1 cellular context compared by ENCODE assay signal in the genomic region with DNA sequence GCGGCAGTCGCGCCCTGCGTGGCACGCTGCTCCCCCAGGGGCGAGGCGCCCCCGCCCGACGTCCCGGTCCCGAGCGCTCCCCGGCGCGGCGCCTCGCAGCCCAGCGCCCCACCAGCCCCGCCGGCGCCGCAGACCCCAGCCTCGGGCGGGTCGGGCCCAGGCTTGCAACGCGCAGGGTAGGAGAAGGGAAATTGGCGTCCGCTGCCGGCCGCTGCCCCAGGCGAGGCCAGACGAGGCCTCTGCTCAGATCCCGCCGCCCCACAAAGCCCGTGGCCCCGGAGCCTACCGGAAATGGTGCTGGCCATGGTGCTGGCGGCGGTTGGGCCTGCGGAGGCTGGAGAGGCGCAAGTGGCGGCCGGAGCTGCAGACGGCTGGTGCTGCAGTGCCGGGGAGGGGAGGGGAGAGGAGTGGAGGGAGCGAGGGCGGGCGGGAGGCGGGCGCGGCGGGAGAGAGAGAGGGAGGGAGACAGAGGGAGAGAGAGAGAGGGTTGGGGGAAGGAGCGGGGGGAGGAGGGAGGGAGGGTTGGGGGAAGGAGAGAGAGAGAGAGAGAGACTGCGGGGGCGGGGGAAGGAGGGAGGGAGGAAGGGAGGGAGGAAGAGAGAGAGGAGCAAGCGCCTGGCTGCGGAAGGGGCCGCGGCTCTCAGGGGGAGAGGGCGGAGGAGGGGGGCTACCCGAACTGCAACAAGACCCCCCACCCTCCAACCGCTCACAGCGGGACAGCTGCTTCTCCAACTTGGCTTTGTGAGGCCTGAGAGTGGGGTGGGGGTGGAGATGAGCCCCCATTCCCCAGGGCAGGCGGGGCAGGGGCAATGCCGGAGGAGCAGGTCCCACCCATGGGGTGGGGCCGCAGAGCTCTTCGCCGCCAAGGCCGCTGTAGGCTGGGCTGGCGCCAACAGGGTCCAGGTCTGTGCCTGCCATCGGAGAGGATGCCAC.
A peak's percentile ranks its signal among the peaks of the same experiment; 100 is the strongest.
TF ChIP-seq lines count a peak whose summit lies in the region.

Gene STMN3, minus strand, starts transcription at position 384 of the 933 bp plus-strand sequence. Its CDS starts 79 bp downstream, at position 305.

TF ChIP-seq in SK-N-SH, 30 proteins besides CTCF, POLR2A, EP300 and RAD21 (continued from another document):
- TF ChIP-seq, protein P1, sequence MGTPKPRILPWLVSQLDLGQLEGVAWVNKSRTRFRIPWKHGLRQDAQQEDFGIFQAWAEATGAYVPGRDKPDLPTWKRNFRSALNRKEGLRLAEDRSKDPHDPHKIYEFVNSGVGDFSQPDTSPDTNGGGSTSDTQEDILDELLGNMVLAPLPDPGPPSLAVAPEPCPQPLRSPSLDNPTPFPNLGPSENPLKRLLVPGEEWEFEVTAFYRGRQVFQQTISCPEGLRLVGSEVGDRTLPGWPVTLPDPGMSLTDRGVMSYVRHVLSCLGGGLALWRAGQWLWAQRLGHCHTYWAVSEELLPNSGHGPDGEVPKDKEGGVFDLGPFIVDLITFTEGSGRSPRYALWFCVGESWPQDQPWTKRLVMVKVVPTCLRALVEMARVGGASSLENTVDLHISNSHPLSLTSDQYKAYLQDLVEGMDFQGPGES (IDR thresholded peaks at IDR 0.05; ENCODE audit: low read depth, low read length) = no peak
- TF ChIP-seq EZH2phosphoT487 (IDR thresholded peaks at IDR 0.05; ENCODE audit: borderline replicate concordance, low read depth) (no peak), SIN3A (IDR thresholded peaks at IDR 0.05; ENCODE audit: borderline replicate concordance, low read depth, low read length) (peak; percentile 98), USF1 (IDR thresholded peaks at IDR 0.05; ENCODE audit: borderline replicate concordance, low read depth) (no peak), PBX3 (IDR thresholded peaks at IDR 0.05) (no peak), TAF1 (IDR thresholded peaks at IDR 0.05; ENCODE audit: borderline replicate concordance, low read depth, low read length) (peak; percentile 71; the same call in 1 of the 2 replicates), JUND (IDR thresholded peaks at IDR 0.05) (no peak), TEAD4 (IDR thresholded peaks at IDR 0.05; ENCODE audit: borderline replicate concordance, insufficient read depth) (no peak), YY1 (IDR thresholded peaks at IDR 0.05; ENCODE audit: low read depth) (no peak), GATA2 (CRISPR knock-in tag; IDR thresholded peaks at IDR 0.05) (no peak)
- TF ChIP-seq, protein P2, sequence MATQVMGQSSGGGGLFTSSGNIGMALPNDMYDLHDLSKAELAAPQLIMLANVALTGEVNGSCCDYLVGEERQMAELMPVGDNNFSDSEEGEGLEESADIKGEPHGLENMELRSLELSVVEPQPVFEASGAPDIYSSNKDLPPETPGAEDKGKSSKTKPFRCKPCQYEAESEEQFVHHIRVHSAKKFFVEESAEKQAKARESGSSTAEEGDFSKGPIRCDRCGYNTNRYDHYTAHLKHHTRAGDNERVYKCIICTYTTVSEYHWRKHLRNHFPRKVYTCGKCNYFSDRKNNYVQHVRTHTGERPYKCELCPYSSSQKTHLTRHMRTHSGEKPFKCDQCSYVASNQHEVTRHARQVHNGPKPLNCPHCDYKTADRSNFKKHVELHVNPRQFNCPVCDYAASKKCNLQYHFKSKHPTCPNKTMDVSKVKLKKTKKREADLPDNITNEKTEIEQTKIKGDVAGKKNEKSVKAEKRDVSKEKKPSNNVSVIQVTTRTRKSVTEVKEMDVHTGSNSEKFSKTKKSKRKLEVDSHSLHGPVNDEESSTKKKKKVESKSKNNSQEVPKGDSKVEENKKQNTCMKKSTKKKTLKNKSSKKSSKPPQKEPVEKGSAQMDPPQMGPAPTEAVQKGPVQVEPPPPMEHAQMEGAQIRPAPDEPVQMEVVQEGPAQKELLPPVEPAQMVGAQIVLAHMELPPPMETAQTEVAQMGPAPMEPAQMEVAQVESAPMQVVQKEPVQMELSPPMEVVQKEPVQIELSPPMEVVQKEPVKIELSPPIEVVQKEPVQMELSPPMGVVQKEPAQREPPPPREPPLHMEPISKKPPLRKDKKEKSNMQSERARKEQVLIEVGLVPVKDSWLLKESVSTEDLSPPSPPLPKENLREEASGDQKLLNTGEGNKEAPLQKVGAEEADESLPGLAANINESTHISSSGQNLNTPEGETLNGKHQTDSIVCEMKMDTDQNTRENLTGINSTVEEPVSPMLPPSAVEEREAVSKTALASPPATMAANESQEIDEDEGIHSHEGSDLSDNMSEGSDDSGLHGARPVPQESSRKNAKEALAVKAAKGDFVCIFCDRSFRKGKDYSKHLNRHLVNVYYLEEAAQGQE (IDR thresholded peaks at IDR 0.05; ENCODE audit: low read depth, low read length) = peak; percentile 100
- TF ChIP-seq, protein P3, sequence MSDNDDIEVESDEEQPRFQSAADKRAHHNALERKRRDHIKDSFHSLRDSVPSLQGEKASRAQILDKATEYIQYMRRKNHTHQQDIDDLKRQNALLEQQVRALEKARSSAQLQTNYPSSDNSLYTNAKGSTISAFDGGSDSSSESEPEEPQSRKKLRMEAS (IDR thresholded peaks at IDR 0.05; ENCODE audit: low read depth) = peak; percentile 70
